ENCODE assay signal across 1 cellular context in genomic region chr17:44910231-44911106, GRCh38.
TF ChIP-seq lines count a peak whose summit lies in the region.

No MANE protein-coding gene starts in this region.

TF ChIP-seq in endothelial cell of umbilical vein, 7 proteins besides CTCF, POLR2A, EP300 and RAD21:
- TF ChIP-seq FOS (IDR thresholded peaks at IDR 0.05; ENCODE audit: borderline replicate concordance, insufficient read depth, low read length), result no peak
- no peak for TF ChIP-seq EZH2 (IDR thresholded peaks at IDR 0.05; ENCODE audit: borderline replicate concordance, low read depth, low read length, severe bottlenecking)
- TF ChIP-seq MYC (IDR thresholded peaks at IDR 0.05; ENCODE audit: low read depth, low read length), result no peak
- TF ChIP-seq, protein P1, sequence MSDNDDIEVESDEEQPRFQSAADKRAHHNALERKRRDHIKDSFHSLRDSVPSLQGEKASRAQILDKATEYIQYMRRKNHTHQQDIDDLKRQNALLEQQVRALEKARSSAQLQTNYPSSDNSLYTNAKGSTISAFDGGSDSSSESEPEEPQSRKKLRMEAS (IDR thresholded peaks at IDR 0.05; ENCODE audit: insufficient read depth, insufficient read length), result no peak
- no peak for TF ChIP-seq POLR2AphosphoS5 (IDR thresholded peaks at IDR 0.05; ENCODE audit: insufficient read depth, low read depth, low read length)
- no peak for TF ChIP-seq JUN (IDR thresholded peaks at IDR 0.05; ENCODE audit: borderline replicate concordance, insufficient read depth, insufficient read length, low read depth)
- TF ChIP-seq GATA2 (IDR thresholded peaks at IDR 0.05; ENCODE audit: insufficient read depth, insufficient read length, low read depth, low read length), result no peak
